In the genomic region with DNA sequence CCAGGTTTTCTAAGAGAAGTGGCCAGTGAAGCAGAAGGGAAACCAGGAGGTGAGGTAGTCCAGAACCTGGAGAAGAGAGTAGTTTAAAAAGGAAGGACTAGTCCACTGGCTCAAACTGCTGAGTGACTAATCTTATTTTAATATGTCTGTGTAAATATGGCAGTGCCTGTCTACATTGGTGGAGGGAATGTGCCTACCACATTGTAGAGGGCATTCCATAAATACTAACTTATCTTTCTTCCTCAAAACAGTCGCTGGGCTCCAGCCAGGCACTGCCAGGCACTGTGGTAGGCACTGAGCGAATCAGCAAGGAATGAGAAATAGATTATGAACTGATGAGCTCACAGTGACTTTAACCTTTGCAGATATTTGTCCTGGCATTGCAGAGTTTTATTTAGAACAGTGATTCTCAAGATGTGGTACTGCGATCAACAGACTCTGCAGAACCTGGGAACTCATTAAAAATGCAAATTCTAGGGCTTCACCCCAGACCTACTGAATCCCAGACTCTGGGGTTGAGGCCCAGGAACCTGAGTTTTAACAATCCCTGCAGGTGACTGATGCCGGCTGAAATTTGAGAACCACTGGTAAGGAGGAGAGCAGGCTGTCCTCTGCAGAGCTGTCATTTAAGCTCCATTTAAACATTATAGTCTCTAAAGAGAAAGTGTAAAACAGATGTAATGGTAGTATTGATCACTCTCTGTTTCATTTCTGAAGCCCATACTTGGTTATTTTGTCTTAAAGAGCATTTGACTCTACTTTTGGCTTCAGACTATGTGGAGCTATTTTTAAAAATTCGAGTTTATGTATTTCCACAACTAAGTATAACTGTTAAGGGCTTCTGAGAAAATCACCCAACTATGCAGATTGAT, we compare ENCODE assay signal across 12 cellular contexts.
DNase-seq lines count a peak whose midpoint lies in the region; ATAC-seq, FAIRE-seq and TF ChIP-seq lines count a peak whose summit lies in the region.
"Had no signal": no experiment of that assay in that cellular context is flagged by ENCODE, and none has a peak within 500 bp of the region (broad histone marks: within the 10 kb centered on the region; RNA-seq: fewer than 3 reads in every experiment).

No MANE protein-coding gene starts in this region.

- TF ChIP-seq POLR2A in heart left ventricle (IDR thresholded peaks at IDR 0.05), result no peak

- H4K20me1 ChIP-seq in osteoblast (ENCODE audit: insufficient read depth, low read length), result no peaks in the 10 kb centered on the region

- ATAC-seq in heart left ventricle, result peak; percentile 92 to 97 (median 96)

- H3K4me3 ChIP-seq in heart left ventricle (no peak overlapping the region), tibial artery (no peak overlapping the region), osteoblast (ENCODE audit: insufficient read depth, low read length) (no peak overlapping the region)
- no peak overlapping the region for H3K4me3 ChIP-seq in effector memory CD4-positive, alpha-beta T cell (ENCODE audit: insufficient read depth, low read depth, low read length, poor library complexity, severe bottlenecking)

- no peaks in the 10 kb centered on the region for H3K79me2 ChIP-seq in osteoblast (ENCODE audit: insufficient read depth, low read length)

- H3K27me3 ChIP-seq in heart left ventricle (no peaks in the 10 kb centered on the region), tibial artery (no peaks in the 10 kb centered on the region), osteoblast (ENCODE audit: insufficient read depth, low read length) (no peaks in the 10 kb centered on the region)
- no peaks in the 10 kb centered on the region for H3K27me3 ChIP-seq in effector memory CD4-positive, alpha-beta T cell (replicated peaks; ENCODE audit: control insufficient read depth, insufficient read depth, low read length, poor library complexity, severe bottlenecking)

- TF ChIP-seq CTCF in heart left ventricle (IDR thresholded peaks at IDR 0.05), result peak in 1 of 12 donors; percentile 13
- TF ChIP-seq CTCF in tibial artery (IDR thresholded peaks at IDR 0.05), result no peak
- TF ChIP-seq CTCF in osteoblast (IDR thresholded peaks at IDR 0.05; ENCODE audit: extremely low read depth, low read depth, low read length), result no peak

- H3K4me2 ChIP-seq in osteoblast (ENCODE audit: insufficient read depth, low read length), result no peak overlapping the region

- FAIRE-seq in RCC 7860 (lab: Jason Lieb, UNC), result peak; percentile 62
- FAIRE-seq: colon had no signal

- H3K9me3 ChIP-seq in heart left ventricle (no peaks in the 10 kb centered on the region), tibial artery (no peaks in the 10 kb centered on the region), osteoblast (ENCODE audit: low read depth, low read length) (no peaks in the 10 kb centered on the region)
- no peaks in the 10 kb centered on the region for H3K9me3 ChIP-seq in effector memory CD4-positive, alpha-beta T cell (ENCODE audit: control insufficient read depth, low read length)

- intact Hi-C loops in heart left ventricle (cut with DNase I) (loop anchor here in 3 of 10 donors (5.0 to 10.0 kb wide), 3 partner anchors 45 to 92 kb away; no protein-coding TSS in a partner anchor), tibial artery (cut with DNase I; ENCODE audit: low total_unique reads) (no loop called here)

- no peaks in the 10 kb centered on the region for H3K36me3 ChIP-seq in heart left ventricle
- H3K36me3 ChIP-seq in tibial artery, result no peaks in the 10 kb centered on the region
- no peaks in the 10 kb centered on the region for H3K36me3 ChIP-seq in osteoblast (ENCODE audit: insufficient read depth, low read length)
- no peaks in the 10 kb centered on the region for H3K36me3 ChIP-seq in effector memory CD4-positive, alpha-beta T cell (ENCODE audit: control insufficient read depth, insufficient read depth, low read length)
- H3K36me3 ChIP-seq: WERI-Rb-1 had no signal

- H3K27ac ChIP-seq in heart left ventricle (peak overlapping the region in 10 of 12 donors; percentile 7 to 85 (median 64)), tibial artery (peak overlapping the region; percentile 10 to 35), osteoblast (ENCODE audit: low read depth, low read length) (no peak overlapping the region)
- no peak overlapping the region for H3K27ac ChIP-seq in effector memory CD4-positive, alpha-beta T cell (ENCODE audit: insufficient read depth, low read length, poor library complexity, severe bottlenecking)
- H3K27ac ChIP-seq: 22Rv1, WERI-Rb-1 had no signal

- H3K4me1 ChIP-seq in heart left ventricle (peaks cover 0 to 15% (median 3%) of the 10 kb centered on the region in 12 donors), tibial artery (peaks cover 0 to 20% (median 9%) of the 10 kb centered on the region in 4 donors), osteoblast (ENCODE audit: insufficient read depth, low read length) (no peaks in the 10 kb centered on the region)
- no peaks in the 10 kb centered on the region for H3K4me1 ChIP-seq in effector memory CD4-positive, alpha-beta T cell (ENCODE audit: control insufficient read depth, insufficient read depth, low read length, poor library complexity, severe bottlenecking)

- DNase-seq in DMS 273 (lab: John Stamatoyannopoulos, UW; ENCODE audit: unreplicated experiment) (peak; percentile 60), DMS 273 treated with DMSO at 0.1 percent for 48 hours (lab: John Stamatoyannopoulos, UW) (no peak), RCC 7860 (ENCODE audit: low spot score) (peak; percentile 72), heart left ventricle (peak in 4 of 5 donors; percentile 51 to 58 (median 54)), tibial artery (no peak), germinal center (ENCODE audit: low spot score) (no peak), osteoblast (ENCODE audit: insufficient read length, low spot score, missing footprints) (no peak)
- DNase-seq in effector memory CD4-positive, alpha-beta T cell, result no peak
- DNase-seq: stimulated activated CD4-positive, alpha-beta T cell treated with anti-CD3 and anti-CD28 coated beads, Interleukin-12 subunit alpha, Interleukin-12 subunit beta, amount 100 ng/mL, for 4 hours; WERI-Rb-1 had no signal

- no peak overlapping the region for H2AFZ ChIP-seq in osteoblast (ENCODE audit: low read length)

- 35 to 41% (median 41%) methylated on average over 5 of the region's 5 CpGs for WGBS in heart left ventricle, 4 donors

Comparison
In these comparisons a context has a peak if more than half of its experiments do, and no peak if none do; other contexts are left out.
1. DNase-seq: peak in DMS 273 (single experiment), RCC 7860 (single experiment) and heart left ventricle (4 of 5); none in DMS 273 treated with DMSO at 0.1 percent for 48 hours (single experiment), tibial artery (0 of 2), germinal center (single experiment), osteoblast (single experiment) and effector memory CD4-positive, alpha-beta T cell (0 of 3).
2. H3K27ac ChIP-seq: peak in heart left ventricle (10 of 12) and tibial artery (2 of 2); none in osteoblast (single experiment) and effector memory CD4-positive, alpha-beta T cell (single experiment).